ENCODE assay signal across 20 cellular contexts in genomic region chr11:126507646-126508045, GRCh38.
DNase-seq lines count a peak whose midpoint lies in the region; ATAC-seq and TF ChIP-seq lines count a peak whose summit lies in the region.
"Had no signal": no experiment of that assay in that cellular context is flagged by ENCODE, and none has a peak within 500 bp of the region (broad histone marks: within the 10 kb centered on the region; RNA-seq: fewer than 3 reads in every experiment).

No MANE protein-coding gene starts in this region.

- intact Hi-C loops in Right ventricle myocardium inferior (cut with DNase I) = no loop called here
- intact Hi-C loops in heart left ventricle (cut with DNase I) = no loop called here
- intact Hi-C loops in posterior vena cava (cut with DNase I) = no loop called here
- intact Hi-C loops in upper lobe of right lung (cut with DNase I) = no loop called here
- intact Hi-C loops in activated T-helper 1 cell treated with anti-CD3 and anti-CD28 coated beads, Interleukin-12 subunit alpha, Interleukin-12 subunit beta, Interleukin-2, Interleukin-4 antibody, amounts not matched to agents 30 ng/mL and 10 ng/mL and 1 ng/mL, durations not matched to agents 14 hours and 24 hours and 36 hours (cut with micrococcal nuclease) = no loop called here

- no peaks in the 10 kb centered on the region for H3K4me1 Mint-ChIP-seq in chondrocyte (ENCODE audit: low read depth)
- H3K4me1 Mint-ChIP-seq in activated T-helper 1 cell treated with anti-CD3 and anti-CD28 coated beads, Interleukin-12 subunit alpha, Interleukin-12 subunit beta, Interleukin-2, Interleukin-4 antibody, amounts not matched to agents 30 ng/mL and 10 ng/mL and 1 ng/mL, durations not matched to agents 14 hours and 24 hours and 36 hours (ENCODE audit: low read depth) = no peaks in the 10 kb centered on the region
- H3K4me1 Mint-ChIP-seq: CD4-positive, alpha-beta memory T cell had no signal

- H3K4me3 Mint-ChIP-seq in chondrocyte (ENCODE audit: unreplicated experiment) = no peak overlapping the region
- no peak overlapping the region for H3K4me3 Mint-ChIP-seq in activated T-helper 1 cell treated with anti-CD3 and anti-CD28 coated beads, Interleukin-12 subunit alpha, Interleukin-12 subunit beta, Interleukin-2, Interleukin-4 antibody, amounts not matched to agents 30 ng/mL and 10 ng/mL and 1 ng/mL, durations not matched to agents 14 hours and 24 hours and 36 hours
- H3K4me3 Mint-ChIP-seq: CD4-positive, alpha-beta memory T cell; HFFc6 had no signal

- DNase-seq in Right ventricle myocardium inferior (ENCODE audit: missing footprints) (peak; percentile 27), heart left ventricle (no peak), chondrocyte (ENCODE audit: low spot score) (peak; percentile 53), posterior vena cava (ENCODE audit: low spot score) (peak; percentile 35), upper lobe of right lung (peak; percentile 15)
- DNase-seq in activated T-helper 1 cell treated with anti-CD3 and anti-CD28 coated beads, Interleukin-12 subunit alpha, Interleukin-12 subunit beta, Interleukin-2, Interleukin-4 antibody, amounts not matched to agents 30 ng/mL and 10 ng/mL and 1 ng/mL, durations not matched to agents 14 hours and 24 hours and 36 hours (ENCODE audit: low spot score) = no peak
- DNase-seq: 8988T; ACHN; C1 segment of cervical spinal cord; Calu3; CD4-positive, alpha-beta memory T cell; COR-L47; DMS53; DMS79 treated with DMSO at 0.1 percent for 48 hours; GF-D8; GOT3; HFFc6 had no signal

- H3K4me1 ChIP-seq in heart left ventricle (peaks cover 0 to 4% (median 0%) of the 10 kb centered on the region in 12 donors), upper lobe of right lung (no peaks in the 10 kb centered on the region)
- H3K4me1 ChIP-seq: A549, HAP-1 had no signal

- H3K27ac ChIP-seq in heart left ventricle (no peak overlapping the region), upper lobe of right lung (no peak overlapping the region)
- H3K27ac ChIP-seq: A549 had no signal

- ATAC-seq in Right ventricle myocardium inferior (no peak), heart left ventricle (no peak), upper lobe of right lung (no peak), GM19452 (IDR thresholded peaks at IDR 0.05; ENCODE audit: unreplicated experiment) (no peak)
- ATAC-seq: A549 had no signal

- no peak for TF ChIP-seq POLR2A in heart left ventricle (IDR thresholded peaks at IDR 0.05)

- H3K27me3 ChIP-seq in heart left ventricle (peaks cover 0 to 31% (median 8%) of the 10 kb centered on the region in 9 donors), upper lobe of right lung (no peaks in the 10 kb centered on the region)

- H3K36me3 ChIP-seq in heart left ventricle = no peaks in the 10 kb centered on the region
- no peaks in the 10 kb centered on the region for H3K36me3 ChIP-seq in upper lobe of right lung
- H3K36me3 ChIP-seq: HAP-1 had no signal

- no peak for TF ChIP-seq CTCF in heart left ventricle (IDR thresholded peaks at IDR 0.05)
- no peak for TF ChIP-seq CTCF in chondrocyte (IDR thresholded peaks at IDR 0.05)
- no peak for TF ChIP-seq CTCF in upper lobe of right lung (IDR thresholded peaks at IDR 0.05)

- 59 to 67% (median 62%) methylated on average over 8 of the region's 8 CpGs for WGBS in heart left ventricle, 4 donors

- no peak overlapping the region for H3K4me3 ChIP-seq in heart left ventricle
- no peak overlapping the region for H3K4me3 ChIP-seq in upper lobe of right lung
- H3K4me3 ChIP-seq: A549, HAP-1 had no signal

- H3K27ac Mint-ChIP-seq in chondrocyte (ENCODE audit: unreplicated experiment) = no peak overlapping the region
- no peak overlapping the region for H3K27ac Mint-ChIP-seq in activated T-helper 1 cell treated with anti-CD3 and anti-CD28 coated beads, Interleukin-12 subunit alpha, Interleukin-12 subunit beta, Interleukin-2, Interleukin-4 antibody, amounts not matched to agents 30 ng/mL and 10 ng/mL and 1 ng/mL, durations not matched to agents 14 hours and 24 hours and 36 hours
- H3K27ac Mint-ChIP-seq: CD4-positive, alpha-beta memory T cell; HFFc6 had no signal

- H3K9me3 Mint-ChIP-seq in chondrocyte (ENCODE audit: low read depth) = peaks cover 28% of the 10 kb centered on the region
- H3K9me3 Mint-ChIP-seq in activated T-helper 1 cell treated with anti-CD3 and anti-CD28 coated beads, Interleukin-12 subunit alpha, Interleukin-12 subunit beta, Interleukin-2, Interleukin-4 antibody, amounts not matched to agents 30 ng/mL and 10 ng/mL and 1 ng/mL, durations not matched to agents 14 hours and 24 hours and 36 hours = no peaks in the 10 kb centered on the region

- peaks cover 4% of the 10 kb centered on the region for H3K36me3 Mint-ChIP-seq in chondrocyte (ENCODE audit: low read depth)
- no peaks in the 10 kb centered on the region for H3K36me3 Mint-ChIP-seq in activated T-helper 1 cell treated with anti-CD3 and anti-CD28 coated beads, Interleukin-12 subunit alpha, Interleukin-12 subunit beta, Interleukin-2, Interleukin-4 antibody, amounts not matched to agents 30 ng/mL and 10 ng/mL and 1 ng/mL, durations not matched to agents 14 hours and 24 hours and 36 hours (ENCODE audit: low read depth)
- H3K36me3 Mint-ChIP-seq: CD4-positive, alpha-beta memory T cell had no signal

- peaks cover 20% of the 10 kb centered on the region for H3K27me3 Mint-ChIP-seq in chondrocyte (ENCODE audit: low read depth)
- peaks cover 10% of the 10 kb centered on the region for H3K27me3 Mint-ChIP-seq in activated T-helper 1 cell treated with anti-CD3 and anti-CD28 coated beads, Interleukin-12 subunit alpha, Interleukin-12 subunit beta, Interleukin-2, Interleukin-4 antibody, amounts not matched to agents 30 ng/mL and 10 ng/mL and 1 ng/mL, durations not matched to agents 14 hours and 24 hours and 36 hours (ENCODE audit: insufficient read depth)

- peaks cover 0 to 34% (median 3%) of the 10 kb centered on the region in 12 donors for H3K9me3 ChIP-seq in heart left ventricle
- no peaks in the 10 kb centered on the region for H3K9me3 ChIP-seq in upper lobe of right lung
- H3K9me3 ChIP-seq: HAP-1 had no signal

Comparison
In these comparisons a context has a peak if more than half of its experiments do, and no peak if none do; other contexts are left out.
1. DNase-seq: peak in Right ventricle myocardium inferior (single experiment), chondrocyte (single experiment), posterior vena cava (single experiment) and upper lobe of right lung (single experiment); none in heart left ventricle (0 of 5) and activated T-helper 1 cell treated with anti-CD3 and anti-CD28 coated beads, Interleukin-12 subunit alpha, Interleukin-12 subunit beta, Interleukin-2, Interleukin-4 antibody, amounts not matched to agents 30 ng/mL and 10 ng/mL and 1 ng/mL, durations not matched to agents 14 hours and 24 hours and 36 hours (single experiment).